Comparison of ENCODE assay signal across 16 cellular contexts in the genomic region with DNA sequence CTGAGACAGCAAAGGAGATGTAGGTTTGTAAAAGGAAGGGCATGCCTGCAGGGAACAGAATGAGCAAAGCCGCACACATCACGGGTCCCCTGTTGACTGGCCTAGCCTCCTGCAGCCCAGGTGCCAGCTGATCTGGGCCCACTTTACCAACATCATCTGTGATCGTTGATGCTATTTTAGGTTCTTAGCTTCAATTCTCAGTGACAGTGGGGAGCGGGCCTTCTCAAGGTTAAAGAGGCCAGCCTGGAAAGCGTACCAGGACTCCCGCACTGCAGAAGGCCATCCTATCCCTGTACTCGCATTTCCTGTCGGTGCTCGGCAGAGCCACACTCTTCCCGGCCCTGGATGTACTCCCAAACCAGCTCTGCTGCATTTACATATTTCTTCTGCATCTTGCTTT.
DNase-seq lines count a peak whose midpoint lies in the region; ATAC-seq and TF ChIP-seq lines count a peak whose summit lies in the region.
"Had no signal": no experiment of that assay in that cellular context is flagged by ENCODE, and none has a peak within 500 bp of the region (broad histone marks: within the 10 kb centered on the region; RNA-seq: fewer than 3 reads in every experiment).

No MANE protein-coding gene starts in this region.

- H3K4me1 Mint-ChIP-seq in activated CD8-positive, alpha-beta memory T cell treated with anti-CD3 and anti-CD28 coated beads, Interleukin-2, amount 10 ng/mL, durations not matched to agents 7 days and 5 days: no peaks in the 10 kb centered on the region
- H3K4me1 Mint-ChIP-seq in chondrocyte (ENCODE audit: low read depth): no peaks in the 10 kb centered on the region
- H3K4me1 Mint-ChIP-seq in CD8-positive, alpha-beta T cell (ENCODE audit: low read depth): no peaks in the 10 kb centered on the region
- H3K4me1 Mint-ChIP-seq: B cell; CD4-positive, alpha-beta memory T cell had no signal

- H3K27ac Mint-ChIP-seq in activated CD8-positive, alpha-beta memory T cell treated with anti-CD3 and anti-CD28 coated beads, Interleukin-2, amount 10 ng/mL, durations not matched to agents 7 days and 5 days: no peak overlapping the region
- H3K27ac Mint-ChIP-seq in chondrocyte (ENCODE audit: unreplicated experiment): no peak overlapping the region
- H3K27ac Mint-ChIP-seq in CD8-positive, alpha-beta T cell: no peak overlapping the region
- H3K27ac Mint-ChIP-seq: B cell; CD4-positive, alpha-beta memory T cell; HFFc6 had no signal

- H3K27ac ChIP-seq in vagina: no peak overlapping the region
- H3K27ac ChIP-seq in CD8-positive, alpha-beta T cell (ENCODE audit: low read depth, low read length): no peak overlapping the region
- H3K27ac ChIP-seq: 22Rv1 had no signal

- peak; percentile 19 for DNase-seq in activated CD8-positive, alpha-beta memory T cell treated with anti-CD3 and anti-CD28 coated beads, Interleukin-2, amount 10 ng/mL, durations not matched to agents 7 days and 5 days
- DNase-seq in activated CD8-positive, alpha-beta memory T cell treated with anti-CD3 and anti-CD28 coated beads, Interleukin-2, amount 50 U/mL, for 4 hours: no peak
- DNase-seq in islet precursor cell: peak; percentile 29
- peak; percentile 34 to 88 for DNase-seq in vagina (ENCODE audit: extremely low spot score in 2 of 2)
- DNase-seq in chondrocyte (ENCODE audit: low spot score): no peak
- no peak for DNase-seq in CD8-positive, alpha-beta T cell
- DNase-seq: C1 segment of cervical spinal cord; Caco-2; CD4-positive, alpha-beta memory T cell; DMS153; DND-41; GOT3; HFFc6 had no signal

- POLR2A ChIA-PET in CD8-positive, alpha-beta T cell (lab: Charles Lee): no interaction called here

- intact Hi-C loops in vagina (cut with DNase I): no loop called here
- intact Hi-C loops in CD8-positive, alpha-beta T cell (cut with DNase I, micrococcal nuclease): no loop called here

- H3K9me3 ChIP-seq in vagina: no peaks in the 10 kb centered on the region
- no peaks in the 10 kb centered on the region for H3K9me3 ChIP-seq in CD8-positive, alpha-beta T cell (ENCODE audit: low read length)
- H3K9me3 ChIP-seq: Caco-2, HAP-1 had no signal

- CTCF ChIA-PET in activated CD8-positive, alpha-beta memory T cell treated with anti-CD3 and anti-CD28 coated beads, Interleukin-2, amount 10 ng/mL, durations not matched to agents 7 days and 5 days (lab: Charles Lee): no interaction called here
- CTCF ChIA-PET in CD8-positive, alpha-beta T cell (lab: Charles Lee): no interaction called here

- H3K36me3 ChIP-seq in vagina: no peaks in the 10 kb centered on the region
- no peaks in the 10 kb centered on the region for H3K36me3 ChIP-seq in CD8-positive, alpha-beta T cell (ENCODE audit: insufficient read depth, low read length)
- H3K36me3 ChIP-seq: HAP-1 had no signal

- no peaks in the 10 kb centered on the region for H3K4me1 ChIP-seq in vagina
- H3K4me1 ChIP-seq in CD8-positive, alpha-beta T cell (ENCODE audit: insufficient read depth, low read length): no peaks in the 10 kb centered on the region
- H3K4me1 ChIP-seq: Caco-2, HAP-1 had no signal

- H3K27me3 Mint-ChIP-seq in activated CD8-positive, alpha-beta memory T cell treated with anti-CD3 and anti-CD28 coated beads, Interleukin-2, amount 10 ng/mL, durations not matched to agents 7 days and 5 days: no peaks in the 10 kb centered on the region
- H3K27me3 Mint-ChIP-seq in chondrocyte (ENCODE audit: low read depth): no peaks in the 10 kb centered on the region
- H3K27me3 Mint-ChIP-seq in CD8-positive, alpha-beta T cell (ENCODE audit: low read depth): no peaks in the 10 kb centered on the region
- H3K27me3 Mint-ChIP-seq: B cell; CD4-positive, alpha-beta memory T cell had no signal

- no peak overlapping the region for H3K4me3 ChIP-seq in vagina
- no peak overlapping the region for H3K4me3 ChIP-seq in CD8-positive, alpha-beta T cell (ENCODE audit: low read depth, low read length)
- H3K4me3 ChIP-seq: HAP-1 had no signal

- no peak for TF ChIP-seq POLR2A in vagina (IDR thresholded peaks at IDR 0.05)

- ATAC-seq in activated CD8-positive, alpha-beta memory T cell treated with anti-CD3 and anti-CD28 coated beads, Interleukin-2, amount 10 ng/mL, durations not matched to agents 7 days and 5 days: no peak
- ATAC-seq in CD8-positive, alpha-beta T cell: no peak

- H3K4me3 Mint-ChIP-seq in activated CD8-positive, alpha-beta memory T cell treated with anti-CD3 and anti-CD28 coated beads, Interleukin-2, amount 10 ng/mL, durations not matched to agents 7 days and 5 days: no peak overlapping the region
- no peak overlapping the region for H3K4me3 Mint-ChIP-seq in chondrocyte (ENCODE audit: unreplicated experiment)
- no peak overlapping the region for H3K4me3 Mint-ChIP-seq in CD8-positive, alpha-beta T cell
- H3K4me3 Mint-ChIP-seq: B cell; CD4-positive, alpha-beta memory T cell; HFFc6 had no signal

- H3K36me3 Mint-ChIP-seq in activated CD8-positive, alpha-beta memory T cell treated with anti-CD3 and anti-CD28 coated beads, Interleukin-2, amount 10 ng/mL, durations not matched to agents 7 days and 5 days: no peaks in the 10 kb centered on the region
- no peaks in the 10 kb centered on the region for H3K36me3 Mint-ChIP-seq in chondrocyte (ENCODE audit: low read depth)
- no peaks in the 10 kb centered on the region for H3K36me3 Mint-ChIP-seq in CD8-positive, alpha-beta T cell
- H3K36me3 Mint-ChIP-seq: CD4-positive, alpha-beta memory T cell had no signal

- H3K9me3 Mint-ChIP-seq in activated CD8-positive, alpha-beta memory T cell treated with anti-CD3 and anti-CD28 coated beads, Interleukin-2, amount 10 ng/mL, durations not matched to agents 7 days and 5 days (ENCODE audit: low read depth): peaks cover 13% of the 10 kb centered on the region
- peaks cover 12% of the 10 kb centered on the region for H3K9me3 Mint-ChIP-seq in chondrocyte (ENCODE audit: low read depth)
- H3K9me3 Mint-ChIP-seq in CD8-positive, alpha-beta T cell: peaks cover 8% of the 10 kb centered on the region

- TF ChIP-seq CTCF in vagina (IDR thresholded peaks at IDR 0.05): no peak
- TF ChIP-seq CTCF in chondrocyte (IDR thresholded peaks at IDR 0.05): no peak
- TF ChIP-seq CTCF in CD8-positive, alpha-beta T cell (IDR thresholded peaks at IDR 0.05): no peak

- no peaks in the 10 kb centered on the region for H3K27me3 ChIP-seq in vagina
- H3K27me3 ChIP-seq in CD8-positive, alpha-beta T cell (ENCODE audit: insufficient read depth, low read length): no peaks in the 10 kb centered on the region

Comparison
In these comparisons a context has a peak if more than half of its experiments do, and no peak if none do; other contexts are left out.
1. DNase-seq: peak in activated CD8-positive, alpha-beta memory T cell treated with anti-CD3 and anti-CD28 coated beads, Interleukin-2, amount 10 ng/mL, durations not matched to agents 7 days and 5 days (single experiment), islet precursor cell (single experiment) and vagina (2 of 2); none in activated CD8-positive, alpha-beta memory T cell treated with anti-CD3 and anti-CD28 coated beads, Interleukin-2, amount 50 U/mL, for 4 hours (single experiment), chondrocyte (single experiment) and CD8-positive, alpha-beta T cell (0 of 7).